ENCODE assay signal across 8 cellular contexts in genomic region chr7:151519765-151520418, GRCh38. TPM values are rescaled to one million over a fixed set of nuclear protein-coding genes. Genes with fewer than 3 reads are reported as not detected.
DNase-seq lines count a peak whose midpoint lies in the region; ATAC-seq and TF ChIP-seq lines count a peak whose summit lies in the region.

A gene with protein sequence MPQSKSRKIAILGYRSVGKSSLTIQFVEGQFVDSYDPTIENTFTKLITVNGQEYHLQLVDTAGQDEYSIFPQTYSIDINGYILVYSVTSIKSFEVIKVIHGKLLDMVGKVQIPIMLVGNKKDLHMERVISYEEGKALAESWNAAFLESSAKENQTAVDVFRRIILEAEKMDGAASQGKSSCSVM (minus strand): TSS chr7:151519895. CDS start chr7:151519511, 384 bp downstream.

- TF ChIP-seq CTCF in liver (IDR thresholded peaks at IDR 0.05; ENCODE audit: low read depth, low read length, missing input control) = no peak

- peaks cover 0 to 3% (median 0%) of the 10 kb centered on the region in 4 donors for H3K36me3 ChIP-seq in liver (ENCODE audit: control insufficient read depth in 4 of 4, insufficient read depth in 3 of 4, low read depth in 1 of 4, low read length in 3 of 4)

- TF ChIP-seq RAD21 in liver (IDR thresholded peaks at IDR 0.05) = peak in 1 of 2 donors; percentile 20

- peak within 1 kb of the TSS; percentile 93 to 94 for H3K27ac ChIP-seq in liver (ENCODE audit: low read depth in 1 of 2, low read length in 2 of 2)

- no peaks in the 10 kb centered on the region for H3K9me3 ChIP-seq in liver (ENCODE audit: control insufficient read depth in 4 of 4, low read length in 3 of 4)

- under 1% methylated on average over 57 of the region's 66 CpGs for WGBS in liver

- H3K9ac ChIP-seq in liver (ENCODE audit: low read depth in 1 of 2, low read length in 2 of 2) = peak within 1 kb of the TSS; percentile 94 to 99

- ATAC-seq in GM19395 (IDR thresholded peaks at IDR 0.05; ENCODE audit: unreplicated experiment) (peak; percentile 76), HG03565 (IDR thresholded peaks at IDR 0.05; ENCODE audit: unreplicated experiment) (peak; percentile 61)

- no peaks in the 10 kb centered on the region for H3K27me3 ChIP-seq in liver (ENCODE audit: control insufficient read depth in 4 of 4, insufficient read depth in 4 of 4, low read length in 3 of 4)

- H3K4me3 ChIP-seq in liver (ENCODE audit: low read depth in 1 of 3, low read length in 3 of 3) = peak within 1 kb of the TSS; percentile 71 to 95 (median 92)

- peaks cover 3 to 31% (median 21%) of the 10 kb centered on the region in 4 donors for H3K4me1 ChIP-seq in liver (ENCODE audit: control insufficient read depth in 4 of 4, insufficient read depth in 4 of 4, low read length in 3 of 4)

- peak; percentile 61 to 99 (median 93) for DNase-seq in C1 segment of cervical spinal cord (lab: John Stamatoyannopoulos, UW)
- peak; percentile 99 for DNase-seq in NCI-H774 (lab: John Stamatoyannopoulos, UW)
- DNase-seq in activated CD4-positive, alpha-beta T cell treated with anti-CD3 and anti-CD28 coated beads, Interleukin-2, amount 50 U/mL, for 48 hours = peak; percentile 99
- peak; percentile 98 to 100 for DNase-seq in dermis microvascular lymphatic vessel endothelial cell (ENCODE audit: low read depth in 2 of 2)
- peak; percentile 99 for DNase-seq in stimulated activated CD4-positive, alpha-beta T cell treated with anti-CD3 and anti-CD28 coated beads, Interleukin-4, amount 100 ng/mL, for 24 hours

TF ChIP-seq in liver, 16 proteins besides CTCF, POLR2A, EP300 and RAD21:
- TF ChIP-seq NR2F2 (IDR thresholded peaks at IDR 0.05) (no peak), YY1 (IDR thresholded peaks at IDR 0.05) (peak; percentile 56), FOXA1 (IDR thresholded peaks at IDR 0.05) (no peak), GABPA (IDR thresholded peaks at IDR 0.05 in 1 of 2, conservative IDR thresholded peaks at IDR 0.05 in 1 of 2) (peak in 1 of 2 donors; percentile 46), TAF1 (conservative IDR thresholded peaks at IDR 0.05) (peak; percentile 23), FOXA2 (IDR thresholded peaks at IDR 0.05) (no peak), SP1 (IDR thresholded peaks at IDR 0.05) (peak; percentile 78), EGR1 (IDR thresholded peaks at IDR 0.05; ENCODE audit: low read depth in 2 of 2) (peak in 1 of 2 donors; percentile 39), RXRA (IDR thresholded peaks at IDR 0.05) (peak in 1 of 2 donors; percentile 31)
- TF ChIP-seq, protein P1, sequence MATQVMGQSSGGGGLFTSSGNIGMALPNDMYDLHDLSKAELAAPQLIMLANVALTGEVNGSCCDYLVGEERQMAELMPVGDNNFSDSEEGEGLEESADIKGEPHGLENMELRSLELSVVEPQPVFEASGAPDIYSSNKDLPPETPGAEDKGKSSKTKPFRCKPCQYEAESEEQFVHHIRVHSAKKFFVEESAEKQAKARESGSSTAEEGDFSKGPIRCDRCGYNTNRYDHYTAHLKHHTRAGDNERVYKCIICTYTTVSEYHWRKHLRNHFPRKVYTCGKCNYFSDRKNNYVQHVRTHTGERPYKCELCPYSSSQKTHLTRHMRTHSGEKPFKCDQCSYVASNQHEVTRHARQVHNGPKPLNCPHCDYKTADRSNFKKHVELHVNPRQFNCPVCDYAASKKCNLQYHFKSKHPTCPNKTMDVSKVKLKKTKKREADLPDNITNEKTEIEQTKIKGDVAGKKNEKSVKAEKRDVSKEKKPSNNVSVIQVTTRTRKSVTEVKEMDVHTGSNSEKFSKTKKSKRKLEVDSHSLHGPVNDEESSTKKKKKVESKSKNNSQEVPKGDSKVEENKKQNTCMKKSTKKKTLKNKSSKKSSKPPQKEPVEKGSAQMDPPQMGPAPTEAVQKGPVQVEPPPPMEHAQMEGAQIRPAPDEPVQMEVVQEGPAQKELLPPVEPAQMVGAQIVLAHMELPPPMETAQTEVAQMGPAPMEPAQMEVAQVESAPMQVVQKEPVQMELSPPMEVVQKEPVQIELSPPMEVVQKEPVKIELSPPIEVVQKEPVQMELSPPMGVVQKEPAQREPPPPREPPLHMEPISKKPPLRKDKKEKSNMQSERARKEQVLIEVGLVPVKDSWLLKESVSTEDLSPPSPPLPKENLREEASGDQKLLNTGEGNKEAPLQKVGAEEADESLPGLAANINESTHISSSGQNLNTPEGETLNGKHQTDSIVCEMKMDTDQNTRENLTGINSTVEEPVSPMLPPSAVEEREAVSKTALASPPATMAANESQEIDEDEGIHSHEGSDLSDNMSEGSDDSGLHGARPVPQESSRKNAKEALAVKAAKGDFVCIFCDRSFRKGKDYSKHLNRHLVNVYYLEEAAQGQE (IDR thresholded peaks at IDR 0.05) = peak; percentile 65
- TF ChIP-seq, protein P2, sequence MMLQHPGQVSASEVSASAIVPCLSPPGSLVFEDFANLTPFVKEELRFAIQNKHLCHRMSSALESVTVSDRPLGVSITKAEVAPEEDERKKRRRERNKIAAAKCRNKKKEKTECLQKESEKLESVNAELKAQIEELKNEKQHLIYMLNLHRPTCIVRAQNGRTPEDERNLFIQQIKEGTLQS (IDR thresholded peaks at IDR 0.05) = no peak
- TF ChIP-seq, protein P3, sequence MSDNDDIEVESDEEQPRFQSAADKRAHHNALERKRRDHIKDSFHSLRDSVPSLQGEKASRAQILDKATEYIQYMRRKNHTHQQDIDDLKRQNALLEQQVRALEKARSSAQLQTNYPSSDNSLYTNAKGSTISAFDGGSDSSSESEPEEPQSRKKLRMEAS (IDR thresholded peaks at IDR 0.05) = peak; percentile 55
TF ChIP-seq in liver: peak in this region for 8.

RNA-seq across cellular contexts. Expression of the gene that starts here (rescaled TPM):
- total RNA-seq in dermis microvascular lymphatic vessel endothelial cell = 52.7 and 53.4 TPM in 2 replicates
- 10 to 100 TPM; 29.5 to 31.6 TPM for total RNA-seq in liver
- 10 to 100 TPM; 41.4 to 59.0 TPM for polyA plus RNA-seq in liver

Comparison
In these comparisons a context has a peak if more than half of its experiments do, and no peak if none do; other contexts are left out.
1. Peak in every context shown above with its lines: DNase-seq, ATAC-seq, H3K4me3 ChIP-seq and H3K27ac ChIP-seq.